Comparison of ENCODE assay signal across 9 cellular contexts in genomic region chrX:145405012-145405411, GRCh38.
A peak's percentile ranks its signal among the peaks of the same experiment; 100 is the strongest.
DNase-seq lines count a peak whose midpoint lies in the region; ATAC-seq, FAIRE-seq and TF ChIP-seq lines count a peak whose summit lies in the region.
"Had no signal": no experiment of that assay in that cellular context is flagged by ENCODE, and none has a peak within 500 bp of the region (broad histone marks: within the 10 kb centered on the region; RNA-seq: fewer than 3 reads in every experiment).

No MANE protein-coding gene starts in this region.

- peak; percentile 19; the same call in 1 of the 2 replicates for TF ChIP-seq RAD21 in HCT116 (IDR thresholded peaks at IDR 0.05; ENCODE audit: low read depth)

- no peaks in the 10 kb centered on the region for H3K9me2 ChIP-seq in HCT116 (ENCODE audit: insufficient read depth)

- DNase-seq in activated CD4-positive, alpha-beta T cell treated with anti-CD3 and anti-CD28 coated beads for 36 hours = peak; percentile 5
- no peak for DNase-seq in activated CD4-positive, alpha-beta T cell treated with anti-CD3 and anti-CD28 coated beads, Interleukin-2, amount 50 U/mL, for 48 hours
- peak; percentile 1 for DNase-seq in HCT116 (ENCODE audit: low read depth, low spot score)
- peak; percentile 7 for DNase-seq in RPMI7951 (ENCODE audit: low read depth)
- DNase-seq in globus pallidus (ENCODE audit: low spot score) = peak; percentile 14
- peak; percentile 1 for DNase-seq in urothelium cell line (ENCODE audit: low spot score)
- no peak for DNase-seq in activated T-helper 1 cell treated with anti-CD3 and anti-CD28 coated beads, Interleukin-12 subunit alpha, Interleukin-12 subunit beta, Interleukin-2, Interleukin-4 antibody, amounts not matched to agents 30 ng/mL and 10 ng/mL and 1 ng/mL, durations not matched to agents 14 hours and 24 hours and 36 hours (ENCODE audit: low spot score)
- DNase-seq in T1000 (lab: John Stamatoyannopoulos, UW) = no peak

- no peaks in the 10 kb centered on the region for H3K79me2 ChIP-seq in HCT116 (ENCODE audit: insufficient read depth, low read length)

- no peak overlapping the region for H2AFZ ChIP-seq in HCT116 (ENCODE audit: low read depth, low read length, poor library complexity, severe bottlenecking)

- CTCF ChIA-PET in activated CD4-positive, alpha-beta T cell treated with anti-CD3 and anti-CD28 coated beads for 36 hours (lab: Charles Lee) = no interaction called here
- CTCF ChIA-PET in HCT116 (lab: Charles Lee) = no interaction called here

- H3K9me3 Mint-ChIP-seq in activated CD4-positive, alpha-beta T cell treated with anti-CD3 and anti-CD28 coated beads for 36 hours (ENCODE audit: low read depth) = no peaks in the 10 kb centered on the region
- no peaks in the 10 kb centered on the region for H3K9me3 Mint-ChIP-seq in activated T-helper 1 cell treated with anti-CD3 and anti-CD28 coated beads, Interleukin-12 subunit alpha, Interleukin-12 subunit beta, Interleukin-2, Interleukin-4 antibody, amounts not matched to agents 30 ng/mL and 10 ng/mL and 1 ng/mL, durations not matched to agents 14 hours and 24 hours and 36 hours

- no peaks in the 10 kb centered on the region for H3K4me1 Mint-ChIP-seq in activated CD4-positive, alpha-beta T cell treated with anti-CD3 and anti-CD28 coated beads for 36 hours
- H3K4me1 Mint-ChIP-seq in activated T-helper 1 cell treated with anti-CD3 and anti-CD28 coated beads, Interleukin-12 subunit alpha, Interleukin-12 subunit beta, Interleukin-2, Interleukin-4 antibody, amounts not matched to agents 30 ng/mL and 10 ng/mL and 1 ng/mL, durations not matched to agents 14 hours and 24 hours and 36 hours (ENCODE audit: low read depth) = no peaks in the 10 kb centered on the region

- no peak overlapping the region for H3K9ac ChIP-seq in HCT116 (ENCODE audit: low read length)

- no peaks in the 10 kb centered on the region for H3K27me3 ChIP-seq in HCT116 (ENCODE audit: insufficient read depth, low read length)

- no peak for FAIRE-seq in urothelium cell line (lab: Jason Lieb, UNC)

- intact Hi-C loops in activated CD4-positive, alpha-beta T cell treated with anti-CD3 and anti-CD28 coated beads for 36 hours (cut with DNase I, micrococcal nuclease) = no loop called here
- intact Hi-C loops in HCT116 (cut with micrococcal nuclease) = no loop called here
- intact Hi-C loops in activated T-helper 1 cell treated with anti-CD3 and anti-CD28 coated beads, Interleukin-12 subunit alpha, Interleukin-12 subunit beta, Interleukin-2, Interleukin-4 antibody, amounts not matched to agents 30 ng/mL and 10 ng/mL and 1 ng/mL, durations not matched to agents 14 hours and 24 hours and 36 hours (cut with micrococcal nuclease) = no loop called here

- no peaks in the 10 kb centered on the region for H3K36me3 ChIP-seq in HCT116 (ENCODE audit: control insufficient read depth in 1 of 2, insufficient read depth in 2 of 2, low read length in 2 of 2)

- peak in 2 of 3 experiments; percentile 28 to 43; a peak in 4 of 6 replicates for TF ChIP-seq CTCF in HCT116 (IDR thresholded peaks at IDR 0.05 in 2 of 3, conservative IDR thresholded peaks at IDR 0.05 in 1 of 3; ENCODE audit: borderline replicate concordance in 1 of 3, insufficient read depth in 1 of 3, low read depth in 2 of 3, low read length in 2 of 3)

- no peaks in the 10 kb centered on the region for H3K27me3 Mint-ChIP-seq in activated CD4-positive, alpha-beta T cell treated with anti-CD3 and anti-CD28 coated beads for 36 hours
- no peaks in the 10 kb centered on the region for H3K27me3 Mint-ChIP-seq in activated T-helper 1 cell treated with anti-CD3 and anti-CD28 coated beads, Interleukin-12 subunit alpha, Interleukin-12 subunit beta, Interleukin-2, Interleukin-4 antibody, amounts not matched to agents 30 ng/mL and 10 ng/mL and 1 ng/mL, durations not matched to agents 14 hours and 24 hours and 36 hours (ENCODE audit: insufficient read depth)
- H3K27me3 Mint-ChIP-seq: activated naive CD8-positive, alpha-beta T cell had no signal

- H3K36me3 Mint-ChIP-seq in activated CD4-positive, alpha-beta T cell treated with anti-CD3 and anti-CD28 coated beads for 36 hours (ENCODE audit: low read depth) = no peaks in the 10 kb centered on the region
- no peaks in the 10 kb centered on the region for H3K36me3 Mint-ChIP-seq in activated T-helper 1 cell treated with anti-CD3 and anti-CD28 coated beads, Interleukin-12 subunit alpha, Interleukin-12 subunit beta, Interleukin-2, Interleukin-4 antibody, amounts not matched to agents 30 ng/mL and 10 ng/mL and 1 ng/mL, durations not matched to agents 14 hours and 24 hours and 36 hours (ENCODE audit: low read depth)
- H3K36me3 Mint-ChIP-seq: activated naive CD8-positive, alpha-beta T cell had no signal

- BruUV-seq in HCT116 (replicated peaks; lab: Mats Ljungman, UMichigan) = no TSS peak

- H3K4me3 Mint-ChIP-seq in activated CD4-positive, alpha-beta T cell treated with anti-CD3 and anti-CD28 coated beads for 36 hours = no peak overlapping the region
- no peak overlapping the region for H3K4me3 Mint-ChIP-seq in activated T-helper 1 cell treated with anti-CD3 and anti-CD28 coated beads, Interleukin-12 subunit alpha, Interleukin-12 subunit beta, Interleukin-2, Interleukin-4 antibody, amounts not matched to agents 30 ng/mL and 10 ng/mL and 1 ng/mL, durations not matched to agents 14 hours and 24 hours and 36 hours
- H3K4me3 Mint-ChIP-seq: activated naive CD8-positive, alpha-beta T cell had no signal

- H3K27ac Mint-ChIP-seq in activated CD4-positive, alpha-beta T cell treated with anti-CD3 and anti-CD28 coated beads for 36 hours = no peak overlapping the region
- no peak overlapping the region for H3K27ac Mint-ChIP-seq in activated T-helper 1 cell treated with anti-CD3 and anti-CD28 coated beads, Interleukin-12 subunit alpha, Interleukin-12 subunit beta, Interleukin-2, Interleukin-4 antibody, amounts not matched to agents 30 ng/mL and 10 ng/mL and 1 ng/mL, durations not matched to agents 14 hours and 24 hours and 36 hours
- H3K27ac Mint-ChIP-seq: activated naive CD8-positive, alpha-beta T cell had no signal

- no peak for TF ChIP-seq POLR2A in HCT116 (IDR thresholded peaks at IDR 0.05; ENCODE audit: borderline replicate concordance, extremely low read depth, insufficient read depth, insufficient read length)

- no peak overlapping the region for H3K27ac ChIP-seq in HCT116 (ENCODE audit: low read depth, low read length)

- H3K9me3 ChIP-seq in HCT116 (ENCODE audit: control insufficient read depth in 1 of 2, insufficient read depth in 1 of 2, low read depth in 1 of 2, low read length in 2 of 2) = no peaks in the 10 kb centered on the region

- no peak overlapping the region for H3K4me2 ChIP-seq in HCT116 (ENCODE audit: low read length)

- no peak for ATAC-seq in activated CD4-positive, alpha-beta T cell treated with anti-CD3 and anti-CD28 coated beads for 36 hours
- no peak for ATAC-seq in HCT116

- POLR2A ChIA-PET in activated CD4-positive, alpha-beta T cell treated with anti-CD3 and anti-CD28 coated beads for 36 hours (lab: Charles Lee) = no interaction called here
- POLR2A ChIA-PET in HCT116 (lab: Charles Lee) = no interaction called here

- H4K20me1 ChIP-seq in HCT116 (ENCODE audit: insufficient read depth) = no peaks in the 10 kb centered on the region

- RAD21 ChIA-PET in HCT116 (lab: Charles Lee; ENCODE audit: low non-redundant PET in 1 of 2, low total read pairs in 2 of 2, uncharacterized antibody in 2 of 2, unreplicated experiment in 2 of 2) = no interaction called here

- no peak overlapping the region for H3K4me3 ChIP-seq in HCT116 (replicated peaks in 1 of 2; ENCODE audit: low read depth in 1 of 2, low read length in 2 of 2)

- no peaks in the 10 kb centered on the region for H3K4me1 ChIP-seq in HCT116 (ENCODE audit: control insufficient read depth in 1 of 2, insufficient read depth in 2 of 2, low read length in 2 of 2)

TF ChIP-seq in HCT116, 20 proteins besides CTCF, POLR2A, EP300 and RAD21:
- TF ChIP-seq FOSL1 (IDR thresholded peaks at IDR 0.05; ENCODE audit: low read depth) = no peak
TF ChIP-seq in HCT116: peak in this region for 0.

Comparison
In these comparisons a context has a peak if more than half of its experiments do, and no peak if none do; other contexts are left out.
1. DNase-seq: peak in activated CD4-positive, alpha-beta T cell treated with anti-CD3 and anti-CD28 coated beads for 36 hours (single experiment), HCT116 (single experiment), RPMI7951 (single experiment), globus pallidus (single experiment) and urothelium cell line (single experiment); none in activated CD4-positive, alpha-beta T cell treated with anti-CD3 and anti-CD28 coated beads, Interleukin-2, amount 50 U/mL, for 48 hours (0 of 2), activated T-helper 1 cell treated with anti-CD3 and anti-CD28 coated beads, Interleukin-12 subunit alpha, Interleukin-12 subunit beta, Interleukin-2, Interleukin-4 antibody, amounts not matched to agents 30 ng/mL and 10 ng/mL and 1 ng/mL, durations not matched to agents 14 hours and 24 hours and 36 hours (single experiment) and T1000 (single experiment).